27 cellular contexts compared by ENCODE assay signal in the genomic region with DNA sequence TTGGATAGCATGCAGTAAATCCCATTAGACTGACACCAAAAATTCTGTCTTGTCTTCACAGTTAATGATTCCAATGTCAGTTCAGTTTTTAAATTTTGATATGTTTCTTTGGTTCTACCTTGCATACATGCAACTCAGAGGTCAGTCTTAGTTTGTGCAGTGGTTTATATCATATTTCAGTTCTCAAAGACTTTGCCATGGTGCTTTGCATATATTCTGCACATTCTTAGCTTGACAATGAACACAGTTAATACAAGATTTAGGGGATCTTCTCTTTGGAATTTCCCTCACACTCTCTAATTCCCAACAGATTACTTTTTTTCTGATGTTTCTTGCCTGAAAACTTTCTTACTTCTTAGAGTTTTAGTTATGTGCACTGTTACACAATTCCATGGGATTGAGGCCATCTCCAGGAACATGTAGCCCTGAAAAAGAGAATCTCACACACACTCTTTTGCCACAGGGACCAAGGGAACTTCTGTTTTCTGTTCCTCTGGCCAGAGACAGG. TPM values are rescaled to one million over a fixed set of nuclear protein-coding genes. Genes with fewer than 3 reads are reported as not detected.
"Had no signal": no experiment of that assay in that cellular context is flagged by ENCODE, and none has a peak within 500 bp of the region (broad histone marks: within the 10 kb centered on the region; RNA-seq: fewer than 3 reads in every experiment).

No MANE protein-coding gene starts in this region.

- H3K9me3 ChIP-seq: SK-N-SH had no signal

- DNase-seq: KBM-7; MV-4-11; NCI-H1048; NCI-H1105; NCI-H1417; NCI-H1436 treated with DMSO at 0.1 percent for 48 hours; NCI-H1694; NCI-H187 treated with DMSO at 0.1 percent for 48 hours; NCI-H2029 treated with DMSO at 0.1 percent for 48 hours; NCI-H2171 treated with DMSO at 0.1 percent for 48 hours; NCI-H345; NCI-H446 treated with DMSO at 0.1 percent for 48 hours; NCI-H510A treated with DMSO at 0.1 percent for 48 hours; NCI-H69; NCI-H774; NK-92 treated with Interleukin-12 subunit alpha and Interleukin-12 subunit beta, amount 100 ng/mL, for 24 hours; PC-3; SHP77; SK-N-SH; SW 1271; T-cell had no signal

- ATAC-seq: Panc1, PC-3, T-cell had no signal

- H3K27ac ChIP-seq: RWPE1 had no signal

- H3K9ac ChIP-seq: SK-N-SH had no signal

- H3K4me2 ChIP-seq: SK-N-SH had no signal

RNA-seq across cellular contexts. Expression of a gene that starts 17.3 kb away (rescaled TPM):
- total RNA-seq: HT-29, LHCN-M2, MCF 10A, PC-3, SK-MEL-5, T-cell had no signal
